ENCODE assay signal across 6 cellular contexts in genomic region chr14:24366375-24366663, GRCh38. TPM values are rescaled to one million over a fixed set of nuclear protein-coding genes. Genes with fewer than 3 reads are reported as not detected.
DNase-seq lines count a peak whose midpoint lies in the region; ATAC-seq lines count a peak whose summit lies in the region.

No MANE protein-coding gene starts in this region.

- POLR2A ChIA-PET in activated CD4-positive, alpha-beta T cell treated with anti-CD3 and anti-CD28 coated beads, Interleukin-2, amount 10 ng/mL, durations not matched to agents 7 days and 5 days (lab: Charles Lee): no interaction called here

- H3K36me3 ChIP-seq in ES-I3 (ENCODE audit: insufficient read depth, low read length) (no peaks in the 10 kb centered on the region), muscle layer of duodenum (ENCODE audit: control insufficient read depth in 1 of 2, insufficient read depth in 2 of 2, low read length in 2 of 2) (peaks cover 0 to 3% of the 10 kb centered on the region in 2 donors)

- H3K4me1 ChIP-seq in ES-I3 (ENCODE audit: insufficient read depth, low read length) (no peaks in the 10 kb centered on the region), muscle layer of duodenum (ENCODE audit: control insufficient read depth in 1 of 2, insufficient read depth in 2 of 2, low read length in 2 of 2) (peaks cover 7 to 15% of the 10 kb centered on the region in 2 donors)

- H3K36me3 Mint-ChIP-seq in activated CD4-positive, alpha-beta T cell treated with anti-CD3 and anti-CD28 coated beads, Interleukin-2, amount 10 ng/mL, durations not matched to agents 7 days and 5 days (ENCODE audit: low read depth): peaks cover 2% of the 10 kb centered on the region

- DNase-seq in DMS53 (lab: John Stamatoyannopoulos, UW): no peak
- no peak for DNase-seq in activated CD4-positive, alpha-beta T cell treated with anti-CD3 and anti-CD28 coated beads, Interleukin-2, amount 10 ng/mL, durations not matched to agents 7 days and 5 days

- peak overlapping the region; percentile 56 for H3K27ac ChIP-seq in adipose tissue (ENCODE audit: low read depth, low read length)
- peak overlapping the region; percentile 95 for H3K27ac ChIP-seq in muscle layer of duodenum (ENCODE audit: low read length)

- no peaks in the 10 kb centered on the region for H3K9me3 Mint-ChIP-seq in activated CD4-positive, alpha-beta T cell treated with anti-CD3 and anti-CD28 coated beads, Interleukin-2, amount 10 ng/mL, durations not matched to agents 7 days and 5 days

- H3K9me3 ChIP-seq in ES-I3 (ENCODE audit: control insufficient read depth, insufficient read depth, low read length) (no peaks in the 10 kb centered on the region), muscle layer of duodenum (ENCODE audit: control insufficient read depth in 1 of 2, low read length in 2 of 2) (no peaks in the 10 kb centered on the region)

- CTCF ChIA-PET in activated CD4-positive, alpha-beta T cell treated with anti-CD3 and anti-CD28 coated beads, Interleukin-2, amount 10 ng/mL, durations not matched to agents 7 days and 5 days (lab: Charles Lee): interaction anchor here (0.6 to 1.0 kb wide), 3 partner anchors 31 to 109 kb away, joined by 3 read pairs; partner anchors contain the start of gene ADCY4

- H3K27ac Mint-ChIP-seq in activated CD4-positive, alpha-beta T cell treated with anti-CD3 and anti-CD28 coated beads, Interleukin-2, amount 10 ng/mL, durations not matched to agents 7 days and 5 days: no peak overlapping the region

- H3K4me3 ChIP-seq in muscle layer of duodenum (ENCODE audit: low read depth in 1 of 2, low read length in 2 of 2): peak overlapping the region; percentile 71 to 79

- H3K27me3 ChIP-seq in muscle layer of duodenum (ENCODE audit: low read depth, low read length): no peaks in the 10 kb centered on the region

- H3K4me1 Mint-ChIP-seq in activated CD4-positive, alpha-beta T cell treated with anti-CD3 and anti-CD28 coated beads, Interleukin-2, amount 10 ng/mL, durations not matched to agents 7 days and 5 days: peaks cover 25% of the 10 kb centered on the region

- H3K9ac ChIP-seq in ES-I3 (ENCODE audit: low read depth, low read length): peak overlapping the region; percentile 63; the same call in 1 of the 2 replicates

- WGBS in adipose tissue, 3 donors: 6 to 10% (median 6%) methylated on average over 12 of the region's 12 CpGs

- H3K27me3 Mint-ChIP-seq in activated CD4-positive, alpha-beta T cell treated with anti-CD3 and anti-CD28 coated beads, Interleukin-2, amount 10 ng/mL, durations not matched to agents 7 days and 5 days: peaks cover 56% of the 10 kb centered on the region

- no peak overlapping the region for H3K4me3 Mint-ChIP-seq in activated CD4-positive, alpha-beta T cell treated with anti-CD3 and anti-CD28 coated beads, Interleukin-2, amount 10 ng/mL, durations not matched to agents 7 days and 5 days

- no peak for ATAC-seq in GM21447 (IDR thresholded peaks at IDR 0.05; ENCODE audit: unreplicated experiment)

RNA-seq across cellular contexts. Expression of gene NFATC4, which starts 1.7 kb away (rescaled TPM):
- 100 to 1,000 TPM in 1 of 3 donors, 10 to 100 TPM in 2; 12.2 to 166 (median 39.6) TPM for polyA plus RNA-seq in adipose tissue
- not detected for total RNA-seq in activated CD4-positive, alpha-beta T cell treated with anti-CD3 and anti-CD28 coated beads, Interleukin-2, amount 10 ng/mL, durations not matched to agents 7 days and 5 days

RNA-seq across cellular contexts. Expression of gene RIPK3, which starts 26.5 kb away (rescaled TPM):
- polyA plus RNA-seq in adipose tissue: 10 to 100 TPM in 1 of 3 donors, 1 to 10 TPM in 2; 7.2 to 15.0 (median 8.4) TPM
- total RNA-seq in activated CD4-positive, alpha-beta T cell treated with anti-CD3 and anti-CD28 coated beads, Interleukin-2, amount 10 ng/mL, durations not matched to agents 7 days and 5 days: 10 to 100 TPM; 37.5 to 41.4 TPM

RNA-seq across cellular contexts. Expression of gene ADCY4, which starts 31.4 kb away (rescaled TPM):
- 100 to 1,000 TPM in 1 of 3 donors, 10 to 100 TPM in 1, 1 to 10 TPM in 1; 8.7 to 107 (median 56.4) TPM for polyA plus RNA-seq in adipose tissue
- 1 to 10 TPM; 4.1 to 5.3 TPM for total RNA-seq in activated CD4-positive, alpha-beta T cell treated with anti-CD3 and anti-CD28 coated beads, Interleukin-2, amount 10 ng/mL, durations not matched to agents 7 days and 5 days

RNA-seq across cellular contexts. Expression of gene NYNRIN, which starts 32.5 kb away (rescaled TPM):
- polyA plus RNA-seq in adipose tissue: 1 to 10 TPM; 2.7 to 7.6 (median 3.8) TPM
- under 1 TPM; 0.23 to 0.35 TPM for total RNA-seq in activated CD4-positive, alpha-beta T cell treated with anti-CD3 and anti-CD28 coated beads, Interleukin-2, amount 10 ng/mL, durations not matched to agents 7 days and 5 days

RNA-seq across cellular contexts. Expression of gene LTB4R, which starts 55.0 kb away (rescaled TPM):
- 10 to 100 TPM in 1 of 3 donors, 1 to 10 TPM in 2; 5.1 to 13.3 (median 6.2) TPM for polyA plus RNA-seq in adipose tissue
- total RNA-seq in activated CD4-positive, alpha-beta T cell treated with anti-CD3 and anti-CD28 coated beads, Interleukin-2, amount 10 ng/mL, durations not matched to agents 7 days and 5 days: 10 to 100 TPM; 26.6 to 28.3 TPM
